In genomic region chr20:45416917-45417316, GRCh38 we compare ENCODE assay signal across 9 cellular contexts. TPM values are rescaled to one million over a fixed set of nuclear protein-coding genes. Genes with fewer than 3 reads are reported as not detected.
A peak's percentile ranks its signal among the peaks of the same experiment; 100 is the strongest.
DNase-seq lines count a peak whose midpoint lies in the region; ATAC-seq lines count a peak whose summit lies in the region.
"Had no signal": no experiment of that assay in that cellular context is flagged by ENCODE, and none has a peak within 500 bp of the region (broad histone marks: within the 10 kb centered on the region; RNA-seq: fewer than 3 reads in every experiment).

No MANE protein-coding gene starts in this region.

- H3K4me1 Mint-ChIP-seq in activated CD4-positive, alpha-beta T cell treated with anti-CD3 and anti-CD28 coated beads for 36 hours: peaks cover 44% of the 10 kb centered on the region
- H3K4me1 Mint-ChIP-seq in activated CD4-positive, alpha-beta memory T cell treated with anti-CD3 and anti-CD28 coated beads for 36 hours (ENCODE audit: low read depth): peaks cover 47% of the 10 kb centered on the region
- H3K4me1 Mint-ChIP-seq in stimulated activated naive CD8-positive, alpha-beta T cell treated with anti-CD3 and anti-CD28 coated beads, Interleukin-15, amount 100 ng/mL, for 72 hours: peaks cover 47% of the 10 kb centered on the region

- peaks cover 6% of the 10 kb centered on the region for H3K4me1 ChIP-seq in iPS-15b (ENCODE audit: control insufficient read depth, insufficient read depth, low read length)

- intact Hi-C loops in activated CD4-positive, alpha-beta T cell treated with anti-CD3 and anti-CD28 coated beads for 36 hours (cut with DNase I, micrococcal nuclease): loop anchor here (1.0 to 5.0 kb wide), 8 partner anchors 11 to 680 kb away; partner anchors contain the start of genes SYS1 (in 2 of the 2), STK4 (in 1 of the 2), YWHAB (in 1 of the 2) and ZNF335 (in 1 of the 2)
- intact Hi-C loops in activated CD4-positive, alpha-beta memory T cell treated with anti-CD3 and anti-CD28 coated beads for 36 hours (cut with micrococcal nuclease): loop anchor here (1.0 kb wide), 1 partner anchor 54 kb away; the partner anchor contains the start of gene SYS1

- no peak for DNase-seq in activated CD4-positive, alpha-beta T cell treated with anti-CD3 and anti-CD28 coated beads for 36 hours
- no peak for DNase-seq in activated CD4-positive, alpha-beta T cell treated with anti-CD3 and anti-CD28 coated beads for 48 hours
- no peak for DNase-seq in activated CD4-positive, alpha-beta memory T cell treated with anti-CD3 and anti-CD28 coated beads for 36 hours
- no peak for DNase-seq in stimulated activated naive CD8-positive, alpha-beta T cell treated with anti-CD3 and anti-CD28 coated beads, Interleukin-15, amount 100 ng/mL, for 72 hours
- no peak for DNase-seq in dedifferentiated amniotic fluid mesenchymal stem cell (ENCODE audit: extremely low spot score)
- DNase-seq in NCI-H2171 treated with DMSO at 0.1 percent for 48 hours (lab: John Stamatoyannopoulos, UW): no peak
- DNase-seq: activated CD4-positive, CD25-positive, alpha-beta regulatory T cell had no signal

- ATAC-seq in activated CD4-positive, alpha-beta T cell treated with anti-CD3 and anti-CD28 coated beads for 36 hours: no peak
- no peak for ATAC-seq in stimulated activated naive CD8-positive, alpha-beta T cell treated with anti-CD3 and anti-CD28 coated beads, Interleukin-15, amount 100 ng/mL, for 72 hours
- no peak for ATAC-seq in HG02571 (IDR thresholded peaks at IDR 0.05; ENCODE audit: unreplicated experiment)

- peak overlapping the region; percentile 94 for H3K4me3 ChIP-seq in iPS-15b (ENCODE audit: low read depth, low read length)

- H3K9ac ChIP-seq in iPS-15b (ENCODE audit: low read depth, low read length): no peak overlapping the region

- no peaks in the 10 kb centered on the region for H3K27me3 ChIP-seq in iPS-15b (ENCODE audit: control insufficient read depth, insufficient read depth, low read length)

- peaks cover 35% of the 10 kb centered on the region for H3K36me3 Mint-ChIP-seq in activated CD4-positive, alpha-beta T cell treated with anti-CD3 and anti-CD28 coated beads for 36 hours (ENCODE audit: low read depth)
- peaks cover 20% of the 10 kb centered on the region for H3K36me3 Mint-ChIP-seq in activated CD4-positive, alpha-beta memory T cell treated with anti-CD3 and anti-CD28 coated beads for 36 hours

- H3K4me3 Mint-ChIP-seq in activated CD4-positive, alpha-beta T cell treated with anti-CD3 and anti-CD28 coated beads for 36 hours: peak overlapping the region; percentile 94
- H3K4me3 Mint-ChIP-seq in activated CD4-positive, alpha-beta memory T cell treated with anti-CD3 and anti-CD28 coated beads for 36 hours: peak overlapping the region; percentile 91
- H3K4me3 Mint-ChIP-seq in stimulated activated naive CD8-positive, alpha-beta T cell treated with anti-CD3 and anti-CD28 coated beads, Interleukin-15, amount 100 ng/mL, for 72 hours: peak overlapping the region; percentile 88 to 92

- H3K9me3 Mint-ChIP-seq in activated CD4-positive, alpha-beta T cell treated with anti-CD3 and anti-CD28 coated beads for 36 hours (ENCODE audit: low read depth): no peaks in the 10 kb centered on the region
- no peaks in the 10 kb centered on the region for H3K9me3 Mint-ChIP-seq in activated CD4-positive, alpha-beta memory T cell treated with anti-CD3 and anti-CD28 coated beads for 36 hours
- no peaks in the 10 kb centered on the region for H3K9me3 Mint-ChIP-seq in stimulated activated naive CD8-positive, alpha-beta T cell treated with anti-CD3 and anti-CD28 coated beads, Interleukin-15, amount 100 ng/mL, for 72 hours

- H3K27ac Mint-ChIP-seq in activated CD4-positive, alpha-beta T cell treated with anti-CD3 and anti-CD28 coated beads for 36 hours: peak overlapping the region; percentile 97
- H3K27ac Mint-ChIP-seq in activated CD4-positive, alpha-beta memory T cell treated with anti-CD3 and anti-CD28 coated beads for 36 hours: peak overlapping the region; percentile 97
- peak overlapping the region; percentile 95 to 99 for H3K27ac Mint-ChIP-seq in stimulated activated naive CD8-positive, alpha-beta T cell treated with anti-CD3 and anti-CD28 coated beads, Interleukin-15, amount 100 ng/mL, for 72 hours

- CTCF ChIA-PET in activated CD4-positive, alpha-beta T cell treated with anti-CD3 and anti-CD28 coated beads for 36 hours (lab: Charles Lee): interaction anchor here (1.0 to 7.3 kb wide), 4 partner anchors 20 to 54 kb away, joined by 4 to 43 read pairs (median 14); partner anchors contain the start of gene SYS1
- CTCF ChIA-PET in activated CD4-positive, alpha-beta memory T cell treated with anti-CD3 and anti-CD28 coated beads for 36 hours (lab: Charles Lee): interaction anchor here (1.2 to 8.0 kb wide), 4 partner anchors 18 to 54 kb away, joined by 3 to 86 read pairs (median 20); partner anchors contain the start of gene SYS1

- H3K27me3 Mint-ChIP-seq in activated CD4-positive, alpha-beta T cell treated with anti-CD3 and anti-CD28 coated beads for 36 hours: no peaks in the 10 kb centered on the region
- H3K27me3 Mint-ChIP-seq in activated CD4-positive, alpha-beta memory T cell treated with anti-CD3 and anti-CD28 coated beads for 36 hours: no peaks in the 10 kb centered on the region
- H3K27me3 Mint-ChIP-seq in stimulated activated naive CD8-positive, alpha-beta T cell treated with anti-CD3 and anti-CD28 coated beads, Interleukin-15, amount 100 ng/mL, for 72 hours: no peaks in the 10 kb centered on the region

- peaks cover 27% of the 10 kb centered on the region for H3K36me3 ChIP-seq in iPS-15b (ENCODE audit: control insufficient read depth, insufficient read depth, low read length)

- H3K9me3 ChIP-seq in iPS-15b (ENCODE audit: control insufficient read depth, insufficient read depth, low read length): no peaks in the 10 kb centered on the region

- POLR2A ChIA-PET in activated CD4-positive, alpha-beta T cell treated with anti-CD3 and anti-CD28 coated beads for 36 hours (lab: Charles Lee): interaction anchor here (1.7 kb wide), 1 partner anchor 54 kb away, joined by 5 read pairs; the partner anchor contains the start of gene SYS1
- POLR2A ChIA-PET in activated CD4-positive, alpha-beta memory T cell treated with anti-CD3 and anti-CD28 coated beads for 36 hours (lab: Charles Lee): interaction anchor here (1.7 to 2.8 kb wide), 2 partner anchors 20 to 54 kb away, joined by 7 to 11 read pairs; partner anchors contain the start of gene SYS1

RNA-seq across cellular contexts. Expression of gene PIGT, which starts 1.0 kb away (rescaled TPM):
- 10 to 100 TPM; 44.0 to 65.7 TPM for total RNA-seq in activated CD4-positive, alpha-beta T cell treated with anti-CD3 and anti-CD28 coated beads for 36 hours
- total RNA-seq in activated CD4-positive, alpha-beta memory T cell treated with anti-CD3 and anti-CD28 coated beads for 36 hours: 10 to 100 TPM; 41.5 to 44.4 TPM

RNA-seq across cellular contexts. Expression of gene DBNDD2, which starts 8.8 kb away (rescaled TPM):
- total RNA-seq in activated CD4-positive, alpha-beta T cell treated with anti-CD3 and anti-CD28 coated beads for 36 hours: 10 to 100 TPM; 22.4 to 30.0 TPM
- 10 to 100 TPM; 21.6 to 22.6 TPM for total RNA-seq in activated CD4-positive, alpha-beta memory T cell treated with anti-CD3 and anti-CD28 coated beads for 36 hours

RNA-seq across cellular contexts. Expression of gene TP53TG5, which starts 38.8 kb away (rescaled TPM):
- total RNA-seq in activated CD4-positive, alpha-beta T cell treated with anti-CD3 and anti-CD28 coated beads for 36 hours: under 1 TPM; 0.40 to 0.80 TPM
- under 1 TPM; 0.24 to 0.55 TPM for total RNA-seq in activated CD4-positive, alpha-beta memory T cell treated with anti-CD3 and anti-CD28 coated beads for 36 hours

RNA-seq across cellular contexts. Expression of gene WFDC2, which starts 52.6 kb away (rescaled TPM):
- total RNA-seq in activated CD4-positive, alpha-beta T cell treated with anti-CD3 and anti-CD28 coated beads for 36 hours: under 1 TPM; 0.56 to 0.66 TPM
- under 1 TPM; 0.38 to 0.92 TPM for total RNA-seq in activated CD4-positive, alpha-beta memory T cell treated with anti-CD3 and anti-CD28 coated beads for 36 hours

RNA-seq across cellular contexts. Expression of gene SYS1, which starts 54.0 kb away (rescaled TPM):
- 10 to 100 TPM; 16.1 to 26.1 TPM for total RNA-seq in activated CD4-positive, alpha-beta T cell treated with anti-CD3 and anti-CD28 coated beads for 36 hours
- 10 to 100 TPM; 19.9 to 24.8 TPM for total RNA-seq in activated CD4-positive, alpha-beta memory T cell treated with anti-CD3 and anti-CD28 coated beads for 36 hours
